ENCODE assay signal across 17 cellular contexts in the genomic region with DNA sequence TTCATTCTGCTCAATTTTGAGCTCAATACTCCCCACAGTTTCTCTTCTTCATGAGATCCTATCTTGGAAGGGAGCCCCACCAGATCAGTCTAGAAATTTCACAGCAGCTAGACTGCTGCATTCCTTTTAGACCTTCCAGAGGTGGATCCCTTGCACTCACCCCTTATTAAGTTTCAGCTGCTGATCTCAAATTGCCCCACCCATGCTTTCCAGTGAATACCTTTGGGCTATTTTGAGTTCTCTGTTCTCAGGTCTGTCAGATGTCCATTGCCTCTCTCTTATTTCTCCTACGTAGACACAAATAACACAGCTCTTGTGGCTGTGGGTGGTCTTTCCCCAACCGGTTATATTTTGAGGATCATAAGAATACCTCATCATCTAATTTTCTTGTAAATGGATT.
"Had no signal": no experiment of that assay in that cellular context is flagged by ENCODE, and none has a peak within 500 bp of the region (broad histone marks: within the 10 kb centered on the region; RNA-seq: fewer than 3 reads in every experiment).

No MANE protein-coding gene starts in this region.

- ATAC-seq: SK-N-SH treated with all-trans-retinoic acid at 6 μM for 48 hours had no signal

- DNase-seq: Kasumi-1, KG1, MM.1S, NCI-H1092 treated with DMSO at 0.1 percent for 48 hours, NCI-H1417, NCI-H1436 treated with DMSO at 0.1 percent for 48 hours, NCI-H1694, NCI-H187 treated with DMSO at 0.1 percent for 48 hours, NCI-H2081, NCI-H2107, NCI-H2227 treated with DMSO at 0.1 percent for 48 hours, NCI-H524, NCI-H526 treated with DMSO at 0.1 percent for 48 hours, NCI-H748 treated with DMSO at 0.1 percent for 48 hours, RPMI8226, SHP77 had no signal
